Comparison of ENCODE assay signal across 9 cellular contexts in genomic region chr17:81388091-81388611, GRCh38. TPM values are rescaled to one million over a fixed set of nuclear protein-coding genes. Genes with fewer than 3 reads are reported as not detected.
A peak's percentile ranks its signal among the peaks of the same experiment; 100 is the strongest.
DNase-seq lines count a peak whose midpoint lies in the region; ATAC-seq and TF ChIP-seq lines count a peak whose summit lies in the region.
"Had no signal": no experiment of that assay in that cellular context is flagged by ENCODE, and none has a peak within 500 bp of the region (broad histone marks: within the 10 kb centered on the region; RNA-seq: fewer than 3 reads in every experiment).

No MANE protein-coding gene starts in this region.

- peak overlapping the region; percentile 52 for H3K4me3 ChIP-seq in cardiac muscle cell
- H3K4me3 ChIP-seq in muscle layer of duodenum (ENCODE audit: low read depth in 1 of 2, low read length in 2 of 2) = peak overlapping the region; percentile 53 to 72
- H3K4me3 ChIP-seq in urinary bladder (ENCODE audit: low read depth, low read length) = no peak overlapping the region

- H3K36me3 Mint-ChIP-seq in chondrocyte (ENCODE audit: low read depth) = no peaks in the 10 kb centered on the region

- peaks cover 42% of the 10 kb centered on the region for H3K4me1 Mint-ChIP-seq in chondrocyte (ENCODE audit: low read depth)

- ATAC-seq in left cardiac atrium = no peak
- no peak for ATAC-seq in HG02981 (IDR thresholded peaks at IDR 0.05; ENCODE audit: unreplicated experiment)

- H3K9me3 Mint-ChIP-seq in chondrocyte (ENCODE audit: low read depth) = no peaks in the 10 kb centered on the region

- 81% methylated on average over 14 of the region's 14 CpGs for WGBS in urinary bladder

- no peaks in the 10 kb centered on the region for H3K27me3 Mint-ChIP-seq in chondrocyte (ENCODE audit: low read depth)

- H3K4me3 Mint-ChIP-seq in chondrocyte (ENCODE audit: unreplicated experiment) = peak overlapping the region; percentile 74

- H3K27ac Mint-ChIP-seq in chondrocyte (ENCODE audit: unreplicated experiment) = peak overlapping the region; percentile 17

- H3K27me3 ChIP-seq in cardiac muscle cell (no peaks in the 10 kb centered on the region), muscle layer of duodenum (ENCODE audit: low read depth, low read length) (no peaks in the 10 kb centered on the region)

- H3K9me3 ChIP-seq in cardiac muscle cell (ENCODE audit: low read depth) (no peaks in the 10 kb centered on the region), muscle layer of duodenum (ENCODE audit: control insufficient read depth in 1 of 2, low read length in 2 of 2) (no peaks in the 10 kb centered on the region)

- H3K36me3 ChIP-seq in cardiac muscle cell (no peaks in the 10 kb centered on the region), muscle layer of duodenum (ENCODE audit: control insufficient read depth in 1 of 2, insufficient read depth in 2 of 2, low read length in 2 of 2) (no peaks in the 10 kb centered on the region), urinary bladder (ENCODE audit: insufficient read depth) (no peaks in the 10 kb centered on the region)

- peak overlapping the region; percentile 89 for H3K27ac ChIP-seq in cardiac muscle cell
- H3K27ac ChIP-seq in muscle layer of duodenum (ENCODE audit: low read length) = peak overlapping the region; percentile 85
- H3K27ac ChIP-seq in urinary bladder (ENCODE audit: low read depth) = peak overlapping the region; percentile 95

- DNase-seq in cardiac muscle cell (ENCODE audit: low read depth in 1 of 2, low spot score in 1 of 2) = no peak
- no peak for DNase-seq in left cardiac atrium
- no peak for DNase-seq in chondrocyte (ENCODE audit: low spot score)
- no peak for DNase-seq in T1000 (lab: John Stamatoyannopoulos, UW)
- no peak for DNase-seq in A172 (ENCODE audit: low spot score)
- DNase-seq: DMS 273 treated with DMSO at 0.1 percent for 48 hours had no signal

- H3K4me1 ChIP-seq in cardiac muscle cell (ENCODE audit: low read depth) = peaks cover 66% of the 10 kb centered on the region
- peaks cover 24 to 57% of the 10 kb centered on the region in 2 donors for H3K4me1 ChIP-seq in muscle layer of duodenum (ENCODE audit: control insufficient read depth in 1 of 2, insufficient read depth in 2 of 2, low read length in 2 of 2)
- H3K4me1 ChIP-seq in urinary bladder (ENCODE audit: insufficient read depth) = peaks cover 3% of the 10 kb centered on the region

- TF ChIP-seq CTCF in cardiac muscle cell (IDR thresholded peaks at IDR 0.05; ENCODE audit: low read depth, low read length) = no peak
- no peak for TF ChIP-seq CTCF in chondrocyte (IDR thresholded peaks at IDR 0.05)

- intact Hi-C loops in left cardiac atrium (cut with DNase I) = no loop called here

RNA-seq across cellular contexts. Expression of gene BAHCC1, which starts 7.1 kb away (rescaled TPM):
- 27.1 and 47.3 TPM in 2 replicates for total RNA-seq in cardiac muscle cell
- polyA plus RNA-seq in cardiac muscle cell = 20.0 and 20.3 TPM in 2 replicates
- total RNA-seq in left cardiac atrium = 1 to 10 TPM; 8.3 to 9.9 TPM
- 20.6 to 32.3 TPM (median 22.7 TPM) in 3 replicates for total RNA-seq in chondrocyte
- total RNA-seq in urinary bladder = 10.1 TPM
- polyA plus RNA-seq in urinary bladder = 15.9 TPM
- 0.95 and 2.0 TPM in 2 replicates for total RNA-seq in A172 (2014; rRNA removed; shearing (Covaris generic))
